Comparison of ENCODE assay signal across 1 cellular context in genomic region chr21:28608646-28609045, GRCh38.
TF ChIP-seq lines count a peak whose summit lies in the region.

No MANE protein-coding gene starts in this region.

TF ChIP-seq in IMR-90, 13 proteins besides CTCF, POLR2A, EP300 and RAD21 (continued from another document):
- TF ChIP-seq RFX5 (IDR thresholded peaks at IDR 0.05; ENCODE audit: low read depth, low read length) (no peak), MAFK (IDR thresholded peaks at IDR 0.05; ENCODE audit: low read depth, low read length) (no peak)
